Comparison of ENCODE assay signal across 21 cellular contexts in genomic region chr6:115663681-115664080, GRCh38.
"Had no signal": no experiment of that assay in that cellular context is flagged by ENCODE, and none has a peak within 500 bp of the region (broad histone marks: within the 10 kb centered on the region; RNA-seq: fewer than 3 reads in every experiment).

No MANE protein-coding gene starts in this region.

- H3K36me3 ChIP-seq: esophagus squamous epithelium, gastrocnemius medialis, heart right ventricle, left lung, lower lobe of right lung had no signal

- H3K27ac ChIP-seq: coronary artery, dorsolateral prefrontal cortex, epithelial cell of prostate, esophagus squamous epithelium, gastrocnemius medialis, heart right ventricle, left lung, lower lobe of right lung had no signal

- H3K4me3 ChIP-seq: coronary artery, dorsolateral prefrontal cortex, esophagus squamous epithelium, gastrocnemius medialis, heart right ventricle, left lung, lower lobe of right lung, mucosa of descending colon had no signal

- H3K9me3 ChIP-seq: esophagus squamous epithelium, gastrocnemius medialis, heart right ventricle, lower lobe of right lung, mucosa of descending colon had no signal

- H3K27me3 ChIP-seq: dorsolateral prefrontal cortex, esophagus squamous epithelium, gastrocnemius medialis, heart right ventricle, left lung had no signal

- DNase-seq: dermis blood vessel endothelial cell; dorsolateral prefrontal cortex; effector CD4-positive, alpha-beta T cell; effector memory CD4-positive, alpha-beta T cell; erythroblast; esophagus squamous epithelium; foreskin fibroblast; foreskin melanocyte; gastrocnemius medialis; glutamatergic neuron; head of caudate nucleus; heart right ventricle; hippocampal formation; left cardiac atrium; left lung; left ventricle myocardium superior; lower lobe of right lung; mesenchymal stem cell; mucosa of descending colon had no signal

- H3K4me1 ChIP-seq: esophagus squamous epithelium, gastrocnemius medialis, heart right ventricle, left lung, lower lobe of right lung had no signal
